Comparison of ENCODE assay signal across 8 cellular contexts in the genomic region with DNA sequence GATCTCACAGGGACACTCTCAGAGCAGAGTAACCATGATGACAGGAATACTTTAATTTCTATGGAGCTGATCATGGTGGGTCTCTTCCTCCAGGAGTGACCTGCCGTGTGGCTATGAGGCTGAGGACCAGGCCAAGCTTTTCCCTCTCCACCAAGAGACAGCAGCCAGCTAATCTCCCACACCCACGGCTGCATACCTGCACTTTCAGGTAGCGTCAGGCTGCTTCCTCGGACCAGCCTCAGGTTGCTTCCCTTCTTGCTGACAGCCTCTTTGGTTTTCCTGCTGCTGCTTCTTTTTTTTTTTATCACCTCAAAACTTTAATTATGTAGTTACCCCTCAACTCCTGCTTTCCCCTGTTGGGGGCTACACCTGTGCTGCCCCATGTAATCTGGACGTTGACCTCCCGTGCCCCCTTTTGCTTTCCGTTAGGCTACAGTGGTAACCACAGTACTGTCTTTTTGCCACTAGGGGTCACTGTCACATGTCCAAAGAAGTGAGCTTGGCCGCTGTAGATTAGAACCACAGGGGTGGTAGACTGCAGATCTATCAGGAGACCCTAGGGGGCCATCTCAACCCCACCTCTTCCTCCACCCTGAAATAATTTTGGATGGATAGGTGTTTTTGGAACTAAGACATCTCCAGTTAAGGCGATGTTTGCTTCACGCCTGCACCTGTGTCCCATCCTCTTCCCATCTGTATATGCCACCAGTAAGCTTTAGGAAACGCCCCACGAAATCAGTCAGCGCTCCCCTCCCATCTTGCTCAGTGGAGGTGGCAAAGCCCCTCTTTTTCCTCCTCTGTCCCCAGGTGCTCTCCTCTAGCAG. TPM values are rescaled to one million over a fixed set of nuclear protein-coding genes. Genes with fewer than 3 reads are reported as not detected.
DNase-seq lines count a peak whose midpoint lies in the region; ATAC-seq and TF ChIP-seq lines count a peak whose summit lies in the region.

No MANE protein-coding gene starts in this region.

- no peaks in the 10 kb centered on the region for H3K36me3 Mint-ChIP-seq in activated naive CD4-positive, alpha-beta T cell treated with anti-CD3 and anti-CD28 coated beads, Interleukin-2, amount 50 U/mL, for 24 hours
- H3K36me3 Mint-ChIP-seq in progenitor cell of endocrine pancreas (ENCODE audit: insufficient read depth), result no peaks in the 10 kb centered on the region

- DNase-seq in GM13976 (ENCODE audit: low spot score), result peak; percentile 87
- peak; percentile 54 for DNase-seq in NCI-H1105 treated with DMSO at 0.1 percent for 48 hours (lab: John Stamatoyannopoulos, UW)
- no peak for DNase-seq in Right ventricle myocardium superior
- peak; percentile 53 for DNase-seq in progenitor cell of endocrine pancreas (ENCODE audit: low spot score, unreplicated experiment)

- peak overlapping the region; percentile 8 for H3K27ac Mint-ChIP-seq in activated naive CD4-positive, alpha-beta T cell treated with anti-CD3 and anti-CD28 coated beads, Interleukin-2, amount 50 U/mL, for 24 hours
- no peak overlapping the region for H3K27ac Mint-ChIP-seq in progenitor cell of endocrine pancreas

- H3K4me3 Mint-ChIP-seq in activated naive CD4-positive, alpha-beta T cell treated with anti-CD3 and anti-CD28 coated beads, Interleukin-2, amount 50 U/mL, for 24 hours, result no peak overlapping the region
- no peak overlapping the region for H3K4me3 Mint-ChIP-seq in progenitor cell of endocrine pancreas (ENCODE audit: low read depth)

- intact Hi-C loops in Right ventricle myocardium superior (cut with DNase I), result loop anchor here (5.0 kb wide), 1 partner anchor 104 kb away; no protein-coding TSS in a partner anchor

- peak; percentile 86 for TF ChIP-seq CTCF in GM13976 (IDR thresholded peaks at IDR 0.05; ENCODE audit: borderline replicate concordance, control extremely low read depth, extremely low read depth, insufficient read depth, missing control alignments)
- peak; percentile 95 for TF ChIP-seq CTCF in progenitor cell of endocrine pancreas (IDR thresholded peaks at IDR 0.05; ENCODE audit: unreplicated experiment)

- in situ Hi-C loops in GM13976 (cut with MboI; ENCODE audit: low sequenced_read_pairs, unreplicated experiment), result no loop called here

- ATAC-seq in HG02642 (IDR thresholded peaks at IDR 0.05; ENCODE audit: poor library complexity, unreplicated experiment), result peak; percentile 93
- peak; percentile 99 for ATAC-seq in SK-N-SH treated with all-trans-retinoic acid at 6 μM for 48 hours
- peak; percentile 97 for ATAC-seq in Right ventricle myocardium superior (ENCODE audit: poor library complexity)
- ATAC-seq in HG03571 (IDR thresholded peaks at IDR 0.05; ENCODE audit: unreplicated experiment), result no peak

- peaks cover 5% of the 10 kb centered on the region for H3K4me1 Mint-ChIP-seq in activated naive CD4-positive, alpha-beta T cell treated with anti-CD3 and anti-CD28 coated beads, Interleukin-2, amount 50 U/mL, for 24 hours
- H3K4me1 Mint-ChIP-seq in progenitor cell of endocrine pancreas (ENCODE audit: low read depth), result no peaks in the 10 kb centered on the region

- H3K27me3 Mint-ChIP-seq in activated naive CD4-positive, alpha-beta T cell treated with anti-CD3 and anti-CD28 coated beads, Interleukin-2, amount 50 U/mL, for 24 hours, result peaks cover 4% of the 10 kb centered on the region
- peaks cover 22% of the 10 kb centered on the region for H3K27me3 Mint-ChIP-seq in progenitor cell of endocrine pancreas

- H3K9me3 Mint-ChIP-seq in activated naive CD4-positive, alpha-beta T cell treated with anti-CD3 and anti-CD28 coated beads, Interleukin-2, amount 50 U/mL, for 24 hours, result no peaks in the 10 kb centered on the region
- H3K9me3 Mint-ChIP-seq in progenitor cell of endocrine pancreas (ENCODE audit: low read depth), result no peaks in the 10 kb centered on the region

TF ChIP-seq in SK-N-SH treated with all-trans-retinoic acid at 6 μM for 48 hours, 23 proteins besides CTCF, POLR2A, EP300 and RAD21:
- TF ChIP-seq ESRRG (CRISPR knock-in tag; IDR thresholded peaks at IDR 0.05), result no peak
- no peak for TF ChIP-seq ZC3H10 (CRISPR knock-in tag; IDR thresholded peaks at IDR 0.05)
- no peak for TF ChIP-seq OSR1 (CRISPR knock-in tag; IDR thresholded peaks at IDR 0.05)
- TF ChIP-seq ZNF565 (CRISPR knock-in tag; conservative IDR thresholded peaks at IDR 0.05; ENCODE audit: low read depth), result no peak
- TF ChIP-seq ISL1 (CRISPR knock-in tag; IDR thresholded peaks at IDR 0.05), result no peak
- TF ChIP-seq, protein P1, sequence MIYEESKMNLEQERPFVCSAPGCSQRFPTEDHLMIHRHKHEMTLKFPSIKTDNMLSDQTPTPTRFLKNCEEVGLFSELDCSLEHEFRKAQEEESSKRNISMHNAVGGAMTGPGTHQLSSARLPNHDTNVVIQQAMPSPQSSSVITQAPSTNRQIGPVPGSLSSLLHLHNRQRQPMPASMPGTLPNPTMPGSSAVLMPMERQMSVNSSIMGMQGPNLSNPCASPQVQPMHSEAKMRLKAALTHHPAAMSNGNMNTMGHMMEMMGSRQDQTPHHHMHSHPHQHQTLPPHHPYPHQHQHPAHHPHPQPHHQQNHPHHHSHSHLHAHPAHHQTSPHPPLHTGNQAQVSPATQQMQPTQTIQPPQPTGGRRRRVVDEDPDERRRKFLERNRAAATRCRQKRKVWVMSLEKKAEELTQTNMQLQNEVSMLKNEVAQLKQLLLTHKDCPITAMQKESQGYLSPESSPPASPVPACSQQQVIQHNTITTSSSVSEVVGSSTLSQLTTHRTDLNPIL (CRISPR knock-in tag; IDR thresholded peaks at IDR 0.05; ENCODE audit: low read depth), result no peak
- TF ChIP-seq TOX (CRISPR knock-in tag; IDR thresholded peaks at IDR 0.05; ENCODE audit: borderline replicate concordance), result no peak
TF ChIP-seq in SK-N-SH treated with all-trans-retinoic acid at 6 μM for 48 hours: peak in this region for 0.

RNA-seq across cellular contexts. Expression of a gene that starts 7.8 kb away (rescaled TPM):
- total RNA-seq in Right ventricle myocardium superior (12.4 TPM), progenitor cell of endocrine pancreas (38.4 and 39.0 TPM in 2 replicates)

RNA-seq across cellular contexts. Expression of a gene that starts 21.4 kb away (rescaled TPM):
- total RNA-seq in Right ventricle myocardium superior, result 21.7 TPM
- total RNA-seq in progenitor cell of endocrine pancreas, result 79.9 and 83.0 TPM in 2 replicates

RNA-seq across cellular contexts. Expression of a gene that starts 28.0 kb away (rescaled TPM):
- total RNA-seq in Right ventricle myocardium superior, result 14.3 TPM
- total RNA-seq in progenitor cell of endocrine pancreas, result 17.0 and 18.4 TPM in 2 replicates

RNA-seq across cellular contexts. Expression of a gene that starts 33.4 kb away (rescaled TPM):
- total RNA-seq in Right ventricle myocardium superior (0.08 TPM), progenitor cell of endocrine pancreas (2.5 and 2.8 TPM in 2 replicates)

RNA-seq across cellular contexts. Expression of a gene that starts 36.2 kb away (rescaled TPM):
- 95.0 TPM for total RNA-seq in Right ventricle myocardium superior
- total RNA-seq in progenitor cell of endocrine pancreas, result 144 and 153 TPM in 2 replicates
